In genomic region chr12:93790472-93791152, GRCh38 we compare ENCODE assay signal across 13 cellular contexts.
DNase-seq lines count a peak whose midpoint lies in the region; ATAC-seq and TF ChIP-seq lines count a peak whose summit lies in the region.
"Had no signal": no experiment of that assay in that cellular context is flagged by ENCODE, and none has a peak within 500 bp of the region (broad histone marks: within the 10 kb centered on the region; RNA-seq: fewer than 3 reads in every experiment).

No MANE protein-coding gene starts in this region.

- peak overlapping the region; percentile 31 for H3K4me3 Mint-ChIP-seq in natural killer cell treated with Interleukin-12 subunit alpha and Interleukin-12 subunit beta and Interleukin-15 and Interleukin-18, amount 100 ng/mL, for 72 hours
- no peak overlapping the region for H3K4me3 Mint-ChIP-seq in natural killer cell
- H3K4me3 Mint-ChIP-seq in progenitor cell of endocrine pancreas (ENCODE audit: low read depth), result no peak overlapping the region
- H3K4me3 Mint-ChIP-seq: CD14-positive monocyte had no signal

- no peaks in the 10 kb centered on the region for H3K36me3 ChIP-seq in SJCRH30
- H3K36me3 ChIP-seq: neutrophil had no signal

- no peak overlapping the region for H3K27ac Mint-ChIP-seq in natural killer cell treated with Interleukin-12 subunit alpha and Interleukin-12 subunit beta and Interleukin-15 and Interleukin-18, amount 100 ng/mL, for 72 hours
- H3K27ac Mint-ChIP-seq in natural killer cell (no peak overlapping the region), progenitor cell of endocrine pancreas (no peak overlapping the region)

- intact Hi-C loops in natural killer cell (cut with micrococcal nuclease), result no loop called here

- H3K4me1 ChIP-seq in SJCRH30, result peaks cover 37% of the 10 kb centered on the region

- DNase-seq in natural killer cell treated with Interleukin-12 subunit alpha and Interleukin-12 subunit beta and Interleukin-15 and Interleukin-18, amount 100 ng/mL, for 72 hours (ENCODE audit: low spot score), result no peak
- no peak for DNase-seq in natural killer cell
- peak; percentile 60 to 67 for DNase-seq in SJCRH30
- peak; percentile 86 for DNase-seq in dermis blood vessel endothelial cell
- DNase-seq in stimulated activated CD4-positive, alpha-beta T cell treated with anti-CD3 and anti-CD28 coated beads, Interleukin-2, amount 100 ng/mL, for 4 hours (ENCODE audit: low read depth), result peak; percentile 53
- no peak for DNase-seq in HuH-7.5 (ENCODE audit: low spot score)
- no peak for DNase-seq in SHP77 treated with DMSO at 0.1 percent for 48 hours (lab: John Stamatoyannopoulos, UW)
- DNase-seq in progenitor cell of endocrine pancreas (ENCODE audit: low spot score, unreplicated experiment), result no peak
- DNase-seq: activated CD8-positive, alpha-beta memory T cell treated with anti-CD3 and anti-CD28 coated beads for 24 hours; NCI-H1694 treated with DMSO at 0.1 percent for 48 hours had no signal

- no peaks in the 10 kb centered on the region for H3K9me3 Mint-ChIP-seq in natural killer cell treated with Interleukin-12 subunit alpha and Interleukin-12 subunit beta and Interleukin-15 and Interleukin-18, amount 100 ng/mL, for 72 hours
- H3K9me3 Mint-ChIP-seq in natural killer cell (no peaks in the 10 kb centered on the region), progenitor cell of endocrine pancreas (ENCODE audit: low read depth) (no peaks in the 10 kb centered on the region)

- H3K27me3 ChIP-seq in SJCRH30, result no peaks in the 10 kb centered on the region
- H3K27me3 ChIP-seq: neutrophil had no signal

- H3K27ac ChIP-seq in SJCRH30, result peak overlapping the region; percentile 55
- H3K27ac ChIP-seq: neutrophil had no signal

- peaks cover 23 to 35% of the 10 kb centered on the region in 2 donors for H3K4me1 Mint-ChIP-seq in natural killer cell treated with Interleukin-12 subunit alpha and Interleukin-12 subunit beta and Interleukin-15 and Interleukin-18, amount 100 ng/mL, for 72 hours (ENCODE audit: low read depth in 2 of 2)
- H3K4me1 Mint-ChIP-seq in natural killer cell (peaks cover 24 to 27% of the 10 kb centered on the region in 2 donors), progenitor cell of endocrine pancreas (ENCODE audit: low read depth) (no peaks in the 10 kb centered on the region)

- no peak for ATAC-seq in natural killer cell treated with Interleukin-12 subunit alpha and Interleukin-12 subunit beta and Interleukin-15 and Interleukin-18, amount 100 ng/mL, for 72 hours
- ATAC-seq in natural killer cell, result no peak
- ATAC-seq: Panc1 had no signal

- TF ChIP-seq CTCF in natural killer cell (IDR thresholded peaks at IDR 0.05) (no peak), progenitor cell of endocrine pancreas (IDR thresholded peaks at IDR 0.05; ENCODE audit: unreplicated experiment) (no peak)

- peaks cover 11% of the 10 kb centered on the region for H3K36me3 Mint-ChIP-seq in natural killer cell treated with Interleukin-12 subunit alpha and Interleukin-12 subunit beta and Interleukin-15 and Interleukin-18, amount 100 ng/mL, for 72 hours
- H3K36me3 Mint-ChIP-seq in natural killer cell (no peaks in the 10 kb centered on the region), progenitor cell of endocrine pancreas (ENCODE audit: insufficient read depth) (no peaks in the 10 kb centered on the region)
- H3K36me3 Mint-ChIP-seq: CD14-positive monocyte had no signal

- no peak overlapping the region for H3K4me3 ChIP-seq in SJCRH30

- H3K27me3 Mint-ChIP-seq in natural killer cell treated with Interleukin-12 subunit alpha and Interleukin-12 subunit beta and Interleukin-15 and Interleukin-18, amount 100 ng/mL, for 72 hours, result no peaks in the 10 kb centered on the region
- H3K27me3 Mint-ChIP-seq in natural killer cell (ENCODE audit: low read depth in 2 of 2) (no peaks in the 10 kb centered on the region), progenitor cell of endocrine pancreas (no peaks in the 10 kb centered on the region)

- no peaks in the 10 kb centered on the region for H3K9me3 ChIP-seq in SJCRH30 (replicated peaks)
- H3K9me3 ChIP-seq: neutrophil had no signal

Comparison
In these comparisons a context has a peak if more than half of its experiments do, and no peak if none do; other contexts are left out.
1. DNase-seq: peak in SJCRH30 (2 of 2), dermis blood vessel endothelial cell (single experiment) and stimulated activated CD4-positive, alpha-beta T cell treated with anti-CD3 and anti-CD28 coated beads, Interleukin-2, amount 100 ng/mL, for 4 hours (single experiment); none in natural killer cell treated with Interleukin-12 subunit alpha and Interleukin-12 subunit beta and Interleukin-15 and Interleukin-18, amount 100 ng/mL, for 72 hours (single experiment), natural killer cell (single experiment), HuH-7.5 (single experiment), SHP77 treated with DMSO at 0.1 percent for 48 hours (single experiment) and progenitor cell of endocrine pancreas (single experiment).